1 cellular context compared by ENCODE assay signal in the genomic region with DNA sequence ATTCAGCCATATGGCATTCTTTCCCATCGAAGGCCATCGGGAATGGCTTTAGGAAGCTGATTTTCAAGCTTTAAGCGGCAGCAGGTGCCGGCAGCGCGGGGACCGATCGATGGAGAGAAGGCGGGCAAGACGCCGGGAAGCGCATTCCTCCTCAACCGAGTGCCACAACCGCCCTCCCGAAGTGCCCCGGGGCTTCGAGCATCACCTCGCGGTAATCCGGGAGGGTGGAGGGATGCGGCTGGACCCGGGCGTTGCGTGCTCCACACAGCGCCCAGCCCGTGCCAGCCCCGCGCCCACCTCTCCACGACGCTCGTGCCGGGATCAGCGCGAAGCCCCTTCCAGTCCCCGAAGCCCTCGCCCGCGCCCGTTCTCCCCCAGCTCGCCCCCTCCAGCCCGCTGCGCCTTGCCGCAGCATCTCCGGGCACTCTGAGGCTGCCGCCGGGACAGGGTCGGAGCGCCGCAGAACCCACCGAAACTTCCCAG.
TF ChIP-seq lines count a peak whose summit lies in the region.

No MANE protein-coding gene starts in this region.

TF ChIP-seq in H1, 55 proteins besides CTCF, POLR2A, EP300 and RAD21 (continued from another document):
- TF ChIP-seq, protein P1, sequence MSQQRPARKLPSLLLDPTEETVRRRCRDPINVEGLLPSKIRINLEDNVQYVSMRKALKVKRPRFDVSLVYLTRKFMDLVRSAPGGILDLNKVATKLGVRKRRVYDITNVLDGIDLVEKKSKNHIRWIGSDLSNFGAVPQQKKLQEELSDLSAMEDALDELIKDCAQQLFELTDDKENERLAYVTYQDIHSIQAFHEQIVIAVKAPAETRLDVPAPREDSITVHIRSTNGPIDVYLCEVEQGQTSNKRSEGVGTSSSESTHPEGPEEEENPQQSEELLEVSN (IDR thresholded peaks at IDR 0.05), result no peak
- no peak for TF ChIP-seq GTF2F1 (IDR thresholded peaks at IDR 0.05; ENCODE audit: borderline replicate concordance, low read depth, low read length)
- TF ChIP-seq HDAC2 (IDR thresholded peaks at IDR 0.05; ENCODE audit: borderline replicate concordance in 1 of 2, low read depth in 2 of 2, low read length in 2 of 2), result no peak
- TF ChIP-seq CTBP2 (IDR thresholded peaks at IDR 0.05; ENCODE audit: borderline replicate concordance, insufficient read depth, insufficient read length, low read length), result no peak
- TF ChIP-seq, protein P2, sequence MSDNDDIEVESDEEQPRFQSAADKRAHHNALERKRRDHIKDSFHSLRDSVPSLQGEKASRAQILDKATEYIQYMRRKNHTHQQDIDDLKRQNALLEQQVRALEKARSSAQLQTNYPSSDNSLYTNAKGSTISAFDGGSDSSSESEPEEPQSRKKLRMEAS (IDR thresholded peaks at IDR 0.05), result 0 out of 2 replicates have a peak, but pooled peaks have one; percentile 26
- TF ChIP-seq TAF1 (IDR thresholded peaks at IDR 0.05; ENCODE audit: low read depth, low read length), result peak; percentile 27; the same call in 1 of the 2 replicates
- TF ChIP-seq POLR2AphosphoS5 (IDR thresholded peaks at IDR 0.05; ENCODE audit: low read depth, low read length), result peak; percentile 60
- TF ChIP-seq ASH2L (IDR thresholded peaks at IDR 0.05; ENCODE audit: low read length), result no peak
- peak; percentile 19; the same call in 1 of the 2 replicates for TF ChIP-seq CREB1 (IDR thresholded peaks at IDR 0.05)
- TF ChIP-seq KDM1A (IDR thresholded peaks at IDR 0.05; ENCODE audit: borderline replicate concordance, low read length), result no peak
- TF ChIP-seq, protein P3, sequence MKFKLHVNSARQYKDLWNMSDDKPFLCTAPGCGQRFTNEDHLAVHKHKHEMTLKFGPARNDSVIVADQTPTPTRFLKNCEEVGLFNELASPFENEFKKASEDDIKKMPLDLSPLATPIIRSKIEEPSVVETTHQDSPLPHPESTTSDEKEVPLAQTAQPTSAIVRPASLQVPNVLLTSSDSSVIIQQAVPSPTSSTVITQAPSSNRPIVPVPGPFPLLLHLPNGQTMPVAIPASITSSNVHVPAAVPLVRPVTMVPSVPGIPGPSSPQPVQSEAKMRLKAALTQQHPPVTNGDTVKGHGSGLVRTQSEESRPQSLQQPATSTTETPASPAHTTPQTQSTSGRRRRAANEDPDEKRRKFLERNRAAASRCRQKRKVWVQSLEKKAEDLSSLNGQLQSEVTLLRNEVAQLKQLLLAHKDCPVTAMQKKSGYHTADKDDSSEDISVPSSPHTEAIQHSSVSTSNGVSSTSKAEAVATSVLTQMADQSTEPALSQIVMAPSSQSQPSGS (IDR thresholded peaks at IDR 0.05; ENCODE audit: low read length), result 0 out of 2 replicates have a peak, but pooled peaks have one; percentile 8
- no peak for TF ChIP-seq EGR1 (IDR thresholded peaks at IDR 0.05; ENCODE audit: borderline replicate concordance, low read depth, low read length)
- TF ChIP-seq, protein P4, sequence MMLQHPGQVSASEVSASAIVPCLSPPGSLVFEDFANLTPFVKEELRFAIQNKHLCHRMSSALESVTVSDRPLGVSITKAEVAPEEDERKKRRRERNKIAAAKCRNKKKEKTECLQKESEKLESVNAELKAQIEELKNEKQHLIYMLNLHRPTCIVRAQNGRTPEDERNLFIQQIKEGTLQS (IDR thresholded peaks at IDR 0.05; ENCODE audit: insufficient read depth, low read depth, low read length), result no peak
- no peak for TF ChIP-seq ZNF274 (IDR thresholded peaks at IDR 0.05; ENCODE audit: borderline replicate concordance, extremely low read depth, low read length)
- TF ChIP-seq NRF1 (IDR thresholded peaks at IDR 0.05; ENCODE audit: low read depth, low read length), result no peak
- TF ChIP-seq CBX8 (IDR thresholded peaks at IDR 0.05; ENCODE audit: borderline replicate concordance, low read depth, low read length), result no peak
- TF ChIP-seq SIX5 (IDR thresholded peaks at IDR 0.05; ENCODE audit: low read depth, low read length), result no peak
- no peak for TF ChIP-seq SP1 (IDR thresholded peaks at IDR 0.05; ENCODE audit: low read depth, low read length)
- no peak for TF ChIP-seq RFX5 (IDR thresholded peaks at IDR 0.05; ENCODE audit: borderline replicate concordance, low read depth, low read length)
- TF ChIP-seq RBBP5 (IDR thresholded peaks at IDR 0.05; ENCODE audit: borderline replicate concordance, low read depth, low read length), result 0 out of 2 replicates have a peak, but pooled peaks have one; percentile 26
- TF ChIP-seq CEBPB (IDR thresholded peaks at IDR 0.05; ENCODE audit: low read depth, low read length), result no peak
- TF ChIP-seq BCL11A (IDR thresholded peaks at IDR 0.05; ENCODE audit: low read depth in 2 of 2, low read length in 2 of 2), result no peak
- no peak for TF ChIP-seq TEAD4 (IDR thresholded peaks at IDR 0.05; ENCODE audit: low read depth, low read length)
- TF ChIP-seq YY1 (IDR thresholded peaks at IDR 0.05; ENCODE audit: low read depth, low read length), result no peak
